Comparison of ENCODE assay signal across 1 cellular context in the genomic region with DNA sequence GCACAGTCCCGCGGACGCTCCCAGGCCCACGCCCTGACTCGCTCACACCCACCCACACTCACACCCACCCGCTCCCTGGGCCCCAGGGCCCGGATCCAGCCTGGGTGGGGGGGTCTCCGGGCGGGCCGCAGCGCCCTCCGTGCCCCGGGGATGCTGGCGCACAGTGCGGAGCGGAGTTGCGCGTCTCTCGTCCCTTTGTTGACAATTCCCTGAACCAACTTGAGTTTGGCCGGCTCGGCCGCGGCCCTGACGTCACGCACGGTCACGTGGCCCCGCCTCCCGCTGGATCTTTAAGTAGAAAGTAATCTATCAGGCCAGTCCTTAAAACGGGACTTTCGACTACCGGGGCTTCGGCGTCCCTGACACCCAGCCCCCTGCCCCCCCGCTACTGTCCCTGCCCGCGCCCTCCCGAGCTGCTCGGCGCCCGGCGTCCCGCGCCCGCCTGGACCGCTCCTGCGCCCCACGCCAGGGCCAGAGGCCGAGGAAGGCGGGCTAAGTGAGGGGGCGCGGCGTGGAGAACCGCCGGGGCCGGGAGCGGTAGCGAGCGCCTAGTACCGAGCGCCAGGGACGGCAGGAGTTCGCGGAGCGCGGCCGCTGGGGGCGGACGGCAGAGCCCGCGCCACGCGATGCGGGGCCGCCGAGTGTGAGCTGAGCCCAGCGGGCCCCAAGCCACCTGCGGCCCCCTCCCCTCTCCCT.
TF ChIP-seq lines count a peak whose summit lies in the region.

A gene (plus strand): TSS at position 320 of the 696 bp plus-strand sequence. CDS start 492 bp downstream, outside the sequence.

TF ChIP-seq in WTC11, 78 proteins besides CTCF, POLR2A, EP300 and RAD21 (continued from another document and continues in another):
- TF ChIP-seq SOX15 (CRISPR knock-in tag; IDR thresholded peaks at IDR 0.05) = no peak
- TF ChIP-seq, protein P1, sequence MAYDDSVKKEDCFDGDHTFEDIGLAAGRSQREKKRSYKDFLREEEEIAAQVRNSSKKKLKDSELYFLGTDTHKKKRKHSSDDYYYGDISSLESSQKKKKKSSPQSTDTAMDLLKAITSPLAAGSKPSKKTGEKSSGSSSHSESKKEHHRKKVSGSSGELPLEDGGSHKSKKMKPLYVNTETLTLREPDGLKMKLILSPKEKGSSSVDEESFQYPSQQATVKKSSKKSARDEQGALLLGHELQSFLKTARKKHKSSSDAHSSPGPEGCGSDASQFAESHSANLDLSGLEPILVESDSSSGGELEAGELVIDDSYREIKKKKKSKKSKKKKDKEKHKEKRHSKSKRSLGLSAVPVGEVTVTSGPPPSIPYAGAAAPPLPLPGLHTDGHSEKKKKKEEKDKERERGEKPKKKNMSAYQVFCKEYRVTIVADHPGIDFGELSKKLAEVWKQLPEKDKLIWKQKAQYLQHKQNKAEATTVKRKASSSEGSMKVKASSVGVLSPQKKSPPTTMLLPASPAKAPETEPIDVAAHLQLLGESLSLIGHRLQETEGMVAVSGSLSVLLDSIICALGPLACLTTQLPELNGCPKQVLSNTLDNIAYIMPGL (CRISPR knock-in tag; IDR thresholded peaks at IDR 0.05) = peak; percentile 82; the same call in 1 of the 2 replicates
- TF ChIP-seq, protein P2, sequence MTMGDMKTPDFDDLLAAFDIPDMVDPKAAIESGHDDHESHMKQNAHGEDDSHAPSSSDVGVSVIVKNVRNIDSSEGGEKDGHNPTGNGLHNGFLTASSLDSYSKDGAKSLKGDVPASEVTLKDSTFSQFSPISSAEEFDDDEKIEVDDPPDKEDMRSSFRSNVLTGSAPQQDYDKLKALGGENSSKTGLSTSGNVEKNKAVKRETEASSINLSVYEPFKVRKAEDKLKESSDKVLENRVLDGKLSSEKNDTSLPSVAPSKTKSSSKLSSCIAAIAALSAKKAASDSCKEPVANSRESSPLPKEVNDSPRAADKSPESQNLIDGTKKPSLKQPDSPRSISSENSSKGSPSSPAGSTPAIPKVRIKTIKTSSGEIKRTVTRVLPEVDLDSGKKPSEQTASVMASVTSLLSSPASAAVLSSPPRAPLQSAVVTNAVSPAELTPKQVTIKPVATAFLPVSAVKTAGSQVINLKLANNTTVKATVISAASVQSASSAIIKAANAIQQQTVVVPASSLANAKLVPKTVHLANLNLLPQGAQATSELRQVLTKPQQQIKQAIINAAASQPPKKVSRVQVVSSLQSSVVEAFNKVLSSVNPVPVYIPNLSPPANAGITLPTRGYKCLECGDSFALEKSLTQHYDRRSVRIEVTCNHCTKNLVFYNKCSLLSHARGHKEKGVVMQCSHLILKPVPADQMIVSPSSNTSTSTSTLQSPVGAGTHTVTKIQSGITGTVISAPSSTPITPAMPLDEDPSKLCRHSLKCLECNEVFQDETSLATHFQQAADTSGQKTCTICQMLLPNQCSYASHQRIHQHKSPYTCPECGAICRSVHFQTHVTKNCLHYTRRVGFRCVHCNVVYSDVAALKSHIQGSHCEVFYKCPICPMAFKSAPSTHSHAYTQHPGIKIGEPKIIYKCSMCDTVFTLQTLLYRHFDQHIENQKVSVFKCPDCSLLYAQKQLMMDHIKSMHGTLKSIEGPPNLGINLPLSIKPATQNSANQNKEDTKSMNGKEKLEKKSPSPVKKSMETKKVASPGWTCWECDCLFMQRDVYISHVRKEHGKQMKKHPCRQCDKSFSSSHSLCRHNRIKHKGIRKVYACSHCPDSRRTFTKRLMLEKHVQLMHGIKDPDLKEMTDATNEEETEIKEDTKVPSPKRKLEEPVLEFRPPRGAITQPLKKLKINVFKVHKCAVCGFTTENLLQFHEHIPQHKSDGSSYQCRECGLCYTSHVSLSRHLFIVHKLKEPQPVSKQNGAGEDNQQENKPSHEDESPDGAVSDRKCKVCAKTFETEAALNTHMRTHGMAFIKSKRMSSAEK (CRISPR knock-in tag; IDR thresholded peaks at IDR 0.05; ENCODE audit: borderline replicate concordance) = no peak
- TF ChIP-seq, protein P3, sequence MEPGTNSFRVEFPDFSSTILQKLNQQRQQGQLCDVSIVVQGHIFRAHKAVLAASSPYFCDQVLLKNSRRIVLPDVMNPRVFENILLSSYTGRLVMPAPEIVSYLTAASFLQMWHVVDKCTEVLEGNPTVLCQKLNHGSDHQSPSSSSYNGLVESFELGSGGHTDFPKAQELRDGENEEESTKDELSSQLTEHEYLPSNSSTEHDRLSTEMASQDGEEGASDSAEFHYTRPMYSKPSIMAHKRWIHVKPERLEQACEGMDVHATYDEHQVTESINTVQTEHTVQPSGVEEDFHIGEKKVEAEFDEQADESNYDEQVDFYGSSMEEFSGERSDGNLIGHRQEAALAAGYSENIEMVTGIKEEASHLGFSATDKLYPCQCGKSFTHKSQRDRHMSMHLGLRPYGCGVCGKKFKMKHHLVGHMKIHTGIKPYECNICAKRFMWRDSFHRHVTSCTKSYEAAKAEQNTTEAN (CRISPR knock-in tag; IDR thresholded peaks at IDR 0.05) = peak; percentile 11; the same call in 1 of the 2 replicates
- TF ChIP-seq JAZF1 (CRISPR knock-in tag; IDR thresholded peaks at IDR 0.05) = no peak
- TF ChIP-seq, protein P4, sequence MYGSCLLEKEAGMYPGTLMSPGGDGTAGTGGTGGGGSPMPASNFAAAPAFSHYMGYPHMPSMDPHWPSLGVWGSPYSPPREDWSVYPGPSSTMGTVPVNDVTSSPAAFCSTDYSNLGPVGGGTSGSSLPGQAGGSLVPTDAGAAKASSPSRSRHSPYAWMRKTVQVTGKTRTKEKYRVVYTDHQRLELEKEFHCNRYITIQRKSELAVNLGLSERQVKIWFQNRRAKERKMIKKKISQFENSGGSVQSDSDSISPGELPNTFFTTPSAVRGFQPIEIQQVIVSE (CRISPR knock-in tag; IDR thresholded peaks at IDR 0.05; ENCODE audit: borderline replicate concordance) = no peak
- TF ChIP-seq, protein P5, sequence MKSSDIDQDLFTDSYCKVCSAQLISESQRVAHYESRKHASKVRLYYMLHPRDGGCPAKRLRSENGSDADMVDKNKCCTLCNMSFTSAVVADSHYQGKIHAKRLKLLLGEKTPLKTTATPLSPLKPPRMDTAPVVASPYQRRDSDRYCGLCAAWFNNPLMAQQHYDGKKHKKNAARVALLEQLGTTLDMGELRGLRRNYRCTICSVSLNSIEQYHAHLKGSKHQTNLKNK (CRISPR knock-in tag; IDR thresholded peaks at IDR 0.05) = peak; percentile 23; the same call in 1 of the 2 replicates
- no peak for TF ChIP-seq ZNF317 (CRISPR knock-in tag; IDR thresholded peaks at IDR 0.05; ENCODE audit: borderline replicate concordance, low read depth)
- no peak for TF ChIP-seq TCF7 (CRISPR knock-in tag; IDR thresholded peaks at IDR 0.05; ENCODE audit: low read depth)
- TF ChIP-seq ZNF416 (CRISPR knock-in tag; IDR thresholded peaks at IDR 0.05) = 0 out of 2 replicates have a peak, but pooled peaks have one; percentile 21
- no peak for TF ChIP-seq KAT7 (CRISPR knock-in tag; IDR thresholded peaks at IDR 0.05; ENCODE audit: borderline replicate concordance)
- TF ChIP-seq ZBTB21 (CRISPR knock-in tag; IDR thresholded peaks at IDR 0.05; ENCODE audit: borderline replicate concordance) = peak; percentile 66; the same call in 1 of the 2 replicates
- TF ChIP-seq, protein P6, sequence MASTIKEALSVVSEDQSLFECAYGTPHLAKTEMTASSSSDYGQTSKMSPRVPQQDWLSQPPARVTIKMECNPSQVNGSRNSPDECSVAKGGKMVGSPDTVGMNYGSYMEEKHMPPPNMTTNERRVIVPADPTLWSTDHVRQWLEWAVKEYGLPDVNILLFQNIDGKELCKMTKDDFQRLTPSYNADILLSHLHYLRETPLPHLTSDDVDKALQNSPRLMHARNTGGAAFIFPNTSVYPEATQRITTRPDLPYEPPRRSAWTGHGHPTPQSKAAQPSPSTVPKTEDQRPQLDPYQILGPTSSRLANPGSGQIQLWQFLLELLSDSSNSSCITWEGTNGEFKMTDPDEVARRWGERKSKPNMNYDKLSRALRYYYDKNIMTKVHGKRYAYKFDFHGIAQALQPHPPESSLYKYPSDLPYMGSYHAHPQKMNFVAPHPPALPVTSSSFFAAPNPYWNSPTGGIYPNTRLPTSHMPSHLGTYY (CRISPR knock-in tag; IDR thresholded peaks at IDR 0.05) = no peak
- TF ChIP-seq PRRX2 (CRISPR knock-in tag; IDR thresholded peaks at IDR 0.05) = no peak
- no peak for TF ChIP-seq MXD4 (CRISPR knock-in tag; IDR thresholded peaks at IDR 0.05; ENCODE audit: borderline replicate concordance)
- no peak for TF ChIP-seq NFYB (CRISPR knock-in tag; conservative IDR thresholded peaks at IDR 0.05; ENCODE audit: low read depth)
- TF ChIP-seq NFE2L1 (CRISPR knock-in tag; IDR thresholded peaks at IDR 0.05) = no peak
- no peak for TF ChIP-seq HMGA2 (CRISPR knock-in tag; IDR thresholded peaks at IDR 0.05)
- TF ChIP-seq ZNF232 (CRISPR knock-in tag; IDR thresholded peaks at IDR 0.05) = no peak
- TF ChIP-seq TEAD1 (CRISPR knock-in tag; IDR thresholded peaks at IDR 0.05) = peak; percentile 86
- TF ChIP-seq, protein P7, sequence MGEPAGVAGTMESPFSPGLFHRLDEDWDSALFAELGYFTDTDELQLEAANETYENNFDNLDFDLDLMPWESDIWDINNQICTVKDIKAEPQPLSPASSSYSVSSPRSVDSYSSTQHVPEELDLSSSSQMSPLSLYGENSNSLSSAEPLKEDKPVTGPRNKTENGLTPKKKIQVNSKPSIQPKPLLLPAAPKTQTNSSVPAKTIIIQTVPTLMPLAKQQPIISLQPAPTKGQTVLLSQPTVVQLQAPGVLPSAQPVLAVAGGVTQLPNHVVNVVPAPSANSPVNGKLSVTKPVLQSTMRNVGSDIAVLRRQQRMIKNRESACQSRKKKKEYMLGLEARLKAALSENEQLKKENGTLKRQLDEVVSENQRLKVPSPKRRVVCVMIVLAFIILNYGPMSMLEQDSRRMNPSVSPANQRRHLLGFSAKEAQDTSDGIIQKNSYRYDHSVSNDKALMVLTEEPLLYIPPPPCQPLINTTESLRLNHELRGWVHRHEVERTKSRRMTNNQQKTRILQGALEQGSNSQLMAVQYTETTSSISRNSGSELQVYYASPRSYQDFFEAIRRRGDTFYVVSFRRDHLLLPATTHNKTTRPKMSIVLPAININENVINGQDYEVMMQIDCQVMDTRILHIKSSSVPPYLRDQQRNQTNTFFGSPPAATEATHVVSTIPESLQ (CRISPR knock-in tag; IDR thresholded peaks at IDR 0.05) = no peak
- TF ChIP-seq ZNF671 (CRISPR knock-in tag; IDR thresholded peaks at IDR 0.05) = no peak
- TF ChIP-seq ZNF219 (CRISPR knock-in tag; IDR thresholded peaks at IDR 0.05; ENCODE audit: borderline replicate concordance) = no peak
- TF ChIP-seq, protein P8, sequence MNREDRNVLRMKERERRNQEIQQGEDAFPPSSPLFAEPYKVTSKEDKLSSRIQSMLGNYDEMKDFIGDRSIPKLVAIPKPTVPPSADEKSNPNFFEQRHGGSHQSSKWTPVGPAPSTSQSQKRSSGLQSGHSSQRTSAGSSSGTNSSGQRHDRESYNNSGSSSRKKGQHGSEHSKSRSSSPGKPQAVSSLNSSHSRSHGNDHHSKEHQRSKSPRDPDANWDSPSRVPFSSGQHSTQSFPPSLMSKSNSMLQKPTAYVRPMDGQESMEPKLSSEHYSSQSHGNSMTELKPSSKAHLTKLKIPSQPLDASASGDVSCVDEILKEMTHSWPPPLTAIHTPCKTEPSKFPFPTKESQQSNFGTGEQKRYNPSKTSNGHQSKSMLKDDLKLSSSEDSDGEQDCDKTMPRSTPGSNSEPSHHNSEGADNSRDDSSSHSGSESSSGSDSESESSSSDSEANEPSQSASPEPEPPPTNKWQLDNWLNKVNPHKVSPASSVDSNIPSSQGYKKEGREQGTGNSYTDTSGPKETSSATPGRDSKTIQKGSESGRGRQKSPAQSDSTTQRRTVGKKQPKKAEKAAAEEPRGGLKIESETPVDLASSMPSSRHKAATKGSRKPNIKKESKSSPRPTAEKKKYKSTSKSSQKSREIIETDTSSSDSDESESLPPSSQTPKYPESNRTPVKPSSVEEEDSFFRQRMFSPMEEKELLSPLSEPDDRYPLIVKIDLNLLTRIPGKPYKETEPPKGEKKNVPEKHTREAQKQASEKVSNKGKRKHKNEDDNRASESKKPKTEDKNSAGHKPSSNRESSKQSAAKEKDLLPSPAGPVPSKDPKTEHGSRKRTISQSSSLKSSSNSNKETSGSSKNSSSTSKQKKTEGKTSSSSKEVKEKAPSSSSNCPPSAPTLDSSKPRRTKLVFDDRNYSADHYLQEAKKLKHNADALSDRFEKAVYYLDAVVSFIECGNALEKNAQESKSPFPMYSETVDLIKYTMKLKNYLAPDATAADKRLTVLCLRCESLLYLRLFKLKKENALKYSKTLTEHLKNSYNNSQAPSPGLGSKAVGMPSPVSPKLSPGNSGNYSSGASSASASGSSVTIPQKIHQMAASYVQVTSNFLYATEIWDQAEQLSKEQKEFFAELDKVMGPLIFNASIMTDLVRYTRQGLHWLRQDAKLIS (CRISPR knock-in tag; IDR thresholded peaks at IDR 0.05; ENCODE audit: borderline replicate concordance) = no peak; the same call in 1 of the 2 replicates
- TF ChIP-seq, protein P9, sequence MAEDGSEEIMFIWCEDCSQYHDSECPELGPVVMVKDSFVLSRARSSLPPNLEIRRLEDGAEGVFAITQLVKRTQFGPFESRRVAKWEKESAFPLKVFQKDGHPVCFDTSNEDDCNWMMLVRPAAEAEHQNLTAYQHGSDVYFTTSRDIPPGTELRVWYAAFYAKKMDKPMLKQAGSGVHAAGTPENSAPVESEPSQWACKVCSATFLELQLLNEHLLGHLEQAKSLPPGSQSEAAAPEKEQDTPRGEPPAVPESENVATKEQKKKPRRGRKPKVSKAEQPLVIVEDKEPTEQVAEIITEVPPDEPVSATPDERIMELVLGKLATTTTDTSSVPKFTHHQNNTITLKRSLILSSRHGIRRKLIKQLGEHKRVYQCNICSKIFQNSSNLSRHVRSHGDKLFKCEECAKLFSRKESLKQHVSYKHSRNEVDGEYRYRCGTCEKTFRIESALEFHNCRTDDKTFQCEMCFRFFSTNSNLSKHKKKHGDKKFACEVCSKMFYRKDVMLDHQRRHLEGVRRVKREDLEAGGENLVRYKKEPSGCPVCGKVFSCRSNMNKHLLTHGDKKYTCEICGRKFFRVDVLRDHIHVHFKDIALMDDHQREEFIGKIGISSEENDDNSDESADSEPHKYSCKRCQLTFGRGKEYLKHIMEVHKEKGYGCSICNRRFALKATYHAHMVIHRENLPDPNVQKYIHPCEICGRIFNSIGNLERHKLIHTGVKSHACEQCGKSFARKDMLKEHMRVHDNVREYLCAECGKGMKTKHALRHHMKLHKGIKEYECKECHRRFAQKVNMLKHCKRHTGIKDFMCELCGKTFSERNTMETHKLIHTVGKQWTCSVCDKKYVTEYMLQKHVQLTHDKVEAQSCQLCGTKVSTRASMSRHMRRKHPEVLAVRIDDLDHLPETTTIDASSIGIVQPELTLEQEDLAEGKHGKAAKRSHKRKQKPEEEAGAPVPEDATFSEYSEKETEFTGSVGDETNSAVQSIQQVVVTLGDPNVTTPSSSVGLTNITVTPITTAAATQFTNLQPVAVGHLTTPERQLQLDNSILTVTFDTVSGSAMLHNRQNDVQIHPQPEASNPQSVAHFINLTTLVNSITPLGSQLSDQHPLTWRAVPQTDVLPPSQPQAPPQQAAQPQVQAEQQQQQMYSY (CRISPR knock-in tag; IDR thresholded peaks at IDR 0.05) = 0 out of 2 replicates have a peak, but pooled peaks have one; percentile 3
- no peak for TF ChIP-seq CREB1 (CRISPR knock-in tag; IDR thresholded peaks at IDR 0.05)
- TF ChIP-seq FOXJ3 (CRISPR knock-in tag; IDR thresholded peaks at IDR 0.05; ENCODE audit: borderline replicate concordance) = no peak
- no peak; the same call in 1 of the 2 replicates for TF ChIP-seq EMX1 (CRISPR knock-in tag; IDR thresholded peaks at IDR 0.05)
- TF ChIP-seq, protein P10, sequence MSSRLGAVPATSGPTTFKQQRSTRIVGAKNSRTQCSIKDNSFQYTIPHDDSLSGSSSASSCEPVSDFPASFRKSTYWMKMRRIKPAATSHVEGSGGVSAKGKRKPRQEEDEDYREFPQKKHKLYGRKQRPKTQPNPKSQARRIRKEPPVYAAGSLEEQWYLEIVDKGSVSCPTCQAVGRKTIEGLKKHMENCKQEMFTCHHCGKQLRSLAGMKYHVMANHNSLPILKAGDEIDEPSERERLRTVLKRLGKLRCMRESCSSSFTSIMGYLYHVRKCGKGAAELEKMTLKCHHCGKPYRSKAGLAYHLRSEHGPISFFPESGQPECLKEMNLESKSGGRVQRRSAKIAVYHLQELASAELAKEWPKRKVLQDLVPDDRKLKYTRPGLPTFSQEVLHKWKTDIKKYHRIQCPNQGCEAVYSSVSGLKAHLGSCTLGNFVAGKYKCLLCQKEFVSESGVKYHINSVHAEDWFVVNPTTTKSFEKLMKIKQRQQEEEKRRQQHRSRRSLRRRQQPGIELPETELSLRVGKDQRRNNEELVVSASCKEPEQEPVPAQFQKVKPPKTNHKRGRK (CRISPR knock-in tag; IDR thresholded peaks at IDR 0.05; ENCODE audit: borderline replicate concordance) = no peak
